15 cellular contexts compared by ENCODE assay signal in the genomic region with DNA sequence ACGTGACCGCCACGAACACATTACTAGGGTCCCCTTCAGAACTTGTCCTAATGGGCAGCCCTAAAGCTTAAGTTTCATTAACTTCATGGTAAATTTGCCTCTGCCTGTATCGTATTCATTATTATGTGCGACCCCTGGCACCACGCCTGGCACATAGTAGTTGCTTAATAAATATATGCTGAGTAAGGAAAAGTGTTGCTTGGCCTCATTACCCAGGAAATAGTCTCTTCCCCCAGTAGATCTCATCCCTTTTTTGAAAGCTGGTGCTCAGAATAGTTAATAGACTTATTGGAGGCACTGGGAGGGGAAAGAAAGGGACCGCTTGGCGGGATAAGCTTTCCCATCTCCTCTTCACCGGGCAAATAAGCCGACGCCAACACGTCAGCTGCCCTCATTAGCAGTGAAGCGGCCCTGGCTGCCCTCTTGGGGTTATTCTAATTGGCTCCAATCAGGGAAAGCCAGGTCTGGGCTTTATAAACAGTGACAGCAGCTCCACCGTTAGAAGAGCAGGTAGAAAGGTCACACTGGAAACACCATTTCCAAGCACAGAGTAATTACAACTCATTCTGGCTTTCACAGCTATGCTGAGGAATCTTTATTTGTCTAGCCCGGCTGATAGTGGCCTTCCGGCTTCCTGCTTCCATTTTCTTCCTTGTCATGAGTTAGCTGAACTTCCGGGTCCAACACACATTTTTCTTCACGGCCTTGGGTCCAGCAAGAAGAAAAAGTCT.
"Had no signal": no experiment of that assay in that cellular context is flagged by ENCODE, and none has a peak within 500 bp of the region (broad histone marks: within the 10 kb centered on the region; RNA-seq: fewer than 3 reads in every experiment).

No MANE protein-coding gene starts in this region.

- H3K4me1 ChIP-seq: parathyroid adenoma had no signal

- H3K9me3 ChIP-seq: lower lobe of right lung had no signal

- H3K4me3 ChIP-seq: lower lobe of right lung had no signal

- ATAC-seq: activated CD4-positive, alpha-beta T cell treated with anti-CD3 and anti-CD28 coated beads for 36 hours; effector memory CD8-positive, alpha-beta T cell; lower lobe of right lung; natural killer cell treated with Interleukin-12 subunit alpha and Interleukin-12 subunit beta and Interleukin-15 and Interleukin-18, amount 100 ng/mL, for 72 hours had no signal

- DNase-seq: activated CD4-positive, alpha-beta memory T cell treated with anti-CD3 and anti-CD28 coated beads for 36 hours; activated CD4-positive, alpha-beta T cell treated with anti-CD3 and anti-CD28 coated beads for 36 hours; activated gamma-delta T cell treated with Interleukin-2 at 50 U/mL for 16 hours; activated T-cell treated with anti-CD3 and anti-CD28 coated beads for 4 hours; dermis blood vessel endothelial cell; effector memory CD8-positive, alpha-beta T cell; foreskin fibroblast; islet precursor cell; lower lobe of right lung; stimulated activated CD4-positive, alpha-beta T cell treated with anti-CD3 and anti-CD28 coated beads, Interleukin-12 subunit alpha, Interleukin-12 subunit beta, amount 100 ng/mL, for 4 hours; stimulated activated CD4-positive, alpha-beta T cell treated with anti-CD3 and anti-CD28 coated beads, Interleukin-1b, Interleukin-23, amount 100 ng/mL, for 48 hours; stimulated activated CD8-positive, alpha-beta memory T cell treated with anti-CD3 and anti-CD28 coated beads, Interleukin-4, amount 100 ng/mL, for 48 hours; stimulated activated naive CD4-positive, alpha-beta T cell had no signal

- H3K27ac ChIP-seq: lower lobe of right lung, parathyroid adenoma had no signal
